In the genomic region with DNA sequence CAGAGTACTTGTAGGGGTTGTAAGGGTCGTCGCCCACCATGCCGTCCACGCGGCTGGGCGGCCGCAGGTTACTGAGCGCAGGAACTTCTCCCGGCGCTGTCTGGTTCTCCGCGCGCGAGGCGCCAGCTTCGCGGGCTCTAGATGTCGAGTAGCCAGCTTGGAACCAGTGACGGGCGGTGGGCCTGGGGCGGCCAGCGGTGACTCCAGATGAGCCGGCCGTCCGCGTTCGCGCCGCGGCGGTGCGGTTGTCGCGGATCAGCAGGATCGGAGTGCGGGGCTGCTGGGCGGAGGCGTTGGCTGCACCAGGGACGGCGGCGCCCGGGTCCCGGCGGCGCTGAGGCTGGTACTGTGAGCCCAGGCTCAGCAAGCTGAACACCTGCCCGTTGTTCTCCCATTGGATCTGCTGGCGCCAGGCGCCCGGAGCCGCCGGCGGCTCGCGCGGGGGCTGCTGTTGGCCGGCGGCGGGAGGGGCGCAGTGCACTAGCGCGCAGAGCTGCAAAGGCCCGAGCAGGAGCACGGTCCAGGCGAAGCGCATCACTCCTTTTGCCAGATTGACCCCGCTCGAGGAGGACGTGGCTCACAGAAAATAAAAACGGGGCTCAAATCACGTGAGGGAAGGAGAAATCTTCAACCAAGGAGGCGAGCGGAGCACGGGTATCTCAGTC, we compare ENCODE assay signal across 1 cellular context.
TF ChIP-seq lines count a peak whose summit lies in the region.

No MANE protein-coding gene starts in this region.

TF ChIP-seq in HepG2, 621 proteins besides CTCF, POLR2A, EP300 and RAD21 (continues in another document):
- 0 out of 2 replicates have a peak, but pooled peaks have one; percentile 8 for TF ChIP-seq TMF1 (CRISPR knock-in tag; IDR thresholded peaks at IDR 0.05; ENCODE audit: low read depth)
- 0 out of 2 replicates have a peak, but pooled peaks have one; percentile 21 for TF ChIP-seq JUN (CRISPR knock-in tag; IDR thresholded peaks at IDR 0.05)
- TF ChIP-seq HDAC2 (CRISPR knock-in tag; IDR thresholded peaks at IDR 0.05), result 0 out of 2 replicates have a peak, but pooled peaks have one; percentile 5
- no peak for TF ChIP-seq ZNF253 (CRISPR knock-in tag; IDR thresholded peaks at IDR 0.05; ENCODE audit: borderline replicate concordance)
- TF ChIP-seq ATF7-NPFF (CRISPR knock-in tag; IDR thresholded peaks at IDR 0.05; ENCODE audit: low read depth), result 0 out of 2 replicates have a peak, but pooled peaks have one; percentile 23
- TF ChIP-seq TEAD2 (CRISPR knock-in tag; IDR thresholded peaks at IDR 0.05), result no peak
- 0 out of 2 replicates have a peak, but pooled peaks have one; percentile 31 for TF ChIP-seq ZNF570 (CRISPR knock-in tag; IDR thresholded peaks at IDR 0.05; ENCODE audit: borderline replicate concordance)
- TF ChIP-seq ZNF747 (CRISPR knock-in tag; IDR thresholded peaks at IDR 0.05; ENCODE audit: borderline replicate concordance), result 0 out of 2 replicates have a peak, but pooled peaks have one; percentile 8
- no peak for TF ChIP-seq SP4 (CRISPR knock-in tag; IDR thresholded peaks at IDR 0.05)
- no peak for TF ChIP-seq DNMT3B (CRISPR knock-in tag; conservative IDR thresholded peaks at IDR 0.05)
- TF ChIP-seq THAP8 (CRISPR knock-in tag; IDR thresholded peaks at IDR 0.05; ENCODE audit: borderline replicate concordance), result 0 out of 2 replicates have a peak, but pooled peaks have one; percentile 50
- peak; percentile 20 for TF ChIP-seq ASH2L (IDR thresholded peaks at IDR 0.05; ENCODE audit: insufficient read length, low read depth, low read length)
- TF ChIP-seq LCORL (IDR thresholded peaks at IDR 0.05), result no peak
- TF ChIP-seq LCORL (CRISPR knock-in tag; IDR thresholded peaks at IDR 0.05), result peak; percentile 45; the same call in 1 of the 2 replicates
- TF ChIP-seq ZNF691 (CRISPR knock-in tag; IDR thresholded peaks at IDR 0.05; ENCODE audit: borderline replicate concordance, low read depth), result 0 out of 2 replicates have a peak, but pooled peaks have one; percentile 7
- TF ChIP-seq, protein P1, sequence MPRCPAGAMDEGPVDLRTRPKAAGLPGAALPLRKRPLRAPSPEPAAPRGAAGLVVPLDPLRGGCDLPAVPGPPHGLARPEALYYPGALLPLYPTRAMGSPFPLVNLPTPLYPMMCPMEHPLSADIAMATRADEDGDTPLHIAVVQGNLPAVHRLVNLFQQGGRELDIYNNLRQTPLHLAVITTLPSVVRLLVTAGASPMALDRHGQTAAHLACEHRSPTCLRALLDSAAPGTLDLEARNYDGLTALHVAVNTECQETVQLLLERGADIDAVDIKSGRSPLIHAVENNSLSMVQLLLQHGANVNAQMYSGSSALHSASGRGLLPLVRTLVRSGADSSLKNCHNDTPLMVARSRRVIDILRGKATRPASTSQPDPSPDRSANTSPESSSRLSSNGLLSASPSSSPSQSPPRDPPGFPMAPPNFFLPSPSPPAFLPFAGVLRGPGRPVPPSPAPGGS (CRISPR knock-in tag; IDR thresholded peaks at IDR 0.05), result 0 out of 2 replicates have a peak, but pooled peaks have one; percentile 64
- no peak for TF ChIP-seq IRF9 (CRISPR knock-in tag; IDR thresholded peaks at IDR 0.05; ENCODE audit: borderline replicate concordance)
- TF ChIP-seq MTF2 (CRISPR knock-in tag; IDR thresholded peaks at IDR 0.05; ENCODE audit: borderline replicate concordance), result peak; percentile 12; the same call in 1 of the 2 replicates
- TF ChIP-seq ZNF710 (CRISPR knock-in tag; IDR thresholded peaks at IDR 0.05; ENCODE audit: borderline replicate concordance), result 0 out of 2 replicates have a peak, but pooled peaks have one; percentile 5
- TF ChIP-seq RFX1 (IDR thresholded peaks at IDR 0.05), result no peak
- TF ChIP-seq ZNF569 (CRISPR knock-in tag; IDR thresholded peaks at IDR 0.05; ENCODE audit: borderline replicate concordance), result no peak
- no peak for TF ChIP-seq ZBTB2 (CRISPR knock-in tag; IDR thresholded peaks at IDR 0.05; ENCODE audit: low read depth)
- TF ChIP-seq ZHX2 (IDR thresholded peaks at IDR 0.05; ENCODE audit: low read depth), result no peak
- peak; percentile 74; the same call in 1 of the 2 replicates for TF ChIP-seq ZHX2 (CRISPR knock-in tag; IDR thresholded peaks at IDR 0.05; ENCODE audit: borderline replicate concordance)
- 0 out of 2 replicates have a peak, but pooled peaks have one; percentile 20 for TF ChIP-seq FOXC1 (CRISPR knock-in tag; IDR thresholded peaks at IDR 0.05; ENCODE audit: borderline replicate concordance)
- TF ChIP-seq ZFY (CRISPR knock-in tag; IDR thresholded peaks at IDR 0.05), result peak; percentile 54; the same call in 1 of the 2 replicates
- 0 out of 2 replicates have a peak, but pooled peaks have one; percentile 54 for TF ChIP-seq ZNF567 (CRISPR knock-in tag; IDR thresholded peaks at IDR 0.05; ENCODE audit: borderline replicate concordance)
- peak in 1 of 2 experiments; percentile 65; a peak in 1 of 4 replicates for TF ChIP-seq HMGXB4 (CRISPR knock-in tag; IDR thresholded peaks at IDR 0.05; ENCODE audit: borderline replicate concordance in 1 of 2, low read depth in 1 of 2)
- no peak for TF ChIP-seq ZNF7 (CRISPR knock-in tag; IDR thresholded peaks at IDR 0.05)
- TF ChIP-seq SKI (IDR thresholded peaks at IDR 0.05; ENCODE audit: partially characterized antibody), result no peak
- TF ChIP-seq SP2 (CRISPR knock-in tag; IDR thresholded peaks at IDR 0.05), result 0 out of 2 replicates have a peak, but pooled peaks have one; percentile 24
- TF ChIP-seq ZNF607 (CRISPR knock-in tag; IDR thresholded peaks at IDR 0.05; ENCODE audit: borderline replicate concordance), result peak; percentile 16
- TF ChIP-seq ZNF44 (CRISPR knock-in tag; IDR thresholded peaks at IDR 0.05), result 0 out of 2 replicates have a peak, but pooled peaks have one; percentile 14
- TF ChIP-seq ZMAT5 (CRISPR knock-in tag; IDR thresholded peaks at IDR 0.05; ENCODE audit: borderline replicate concordance, low read depth), result 0 out of 2 replicates have a peak, but pooled peaks have one; percentile 33
- no peak for TF ChIP-seq NONO (IDR thresholded peaks at IDR 0.05)
- 0 out of 2 replicates have a peak, but pooled peaks have one; percentile 6 for TF ChIP-seq NONO (CRISPR knock-in tag; conservative IDR thresholded peaks at IDR 0.05)
- no peak for TF ChIP-seq ZNF441 (CRISPR knock-in tag; IDR thresholded peaks at IDR 0.05; ENCODE audit: borderline replicate concordance)
- no peak for TF ChIP-seq ZNF431 (CRISPR knock-in tag; IDR thresholded peaks at IDR 0.05; ENCODE audit: borderline replicate concordance, low read depth)
- no peak for TF ChIP-seq MAZ (IDR thresholded peaks at IDR 0.05; ENCODE audit: borderline replicate concordance, low read depth, low read length)
- TF ChIP-seq MAZ (CRISPR knock-in tag; IDR thresholded peaks at IDR 0.05; ENCODE audit: low read depth), result peak; percentile 12; the same call in 1 of the 2 replicates
